ENCODE assay signal across 19 cellular contexts in the genomic region with DNA sequence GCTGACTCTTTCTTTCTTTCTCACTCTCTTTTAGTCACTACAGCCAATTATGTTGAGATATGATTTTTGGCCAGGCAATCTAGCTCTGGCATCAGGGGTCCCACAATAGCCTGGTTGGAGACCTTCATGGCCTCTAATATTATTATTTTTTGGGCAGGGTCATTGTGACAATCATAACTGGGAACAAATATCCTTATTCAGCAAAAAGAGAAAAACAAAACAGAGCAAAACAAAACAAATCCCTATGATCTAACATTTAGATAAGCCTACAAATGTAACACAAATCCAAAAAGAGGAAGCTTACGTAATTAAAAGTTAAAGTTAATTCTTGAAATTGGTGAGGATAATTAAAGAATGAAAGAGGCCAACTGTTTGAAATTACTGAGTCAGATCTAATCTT.
A peak's percentile ranks its signal among the peaks of the same experiment; 100 is the strongest.
DNase-seq lines count a peak whose midpoint lies in the region; ATAC-seq and TF ChIP-seq lines count a peak whose summit lies in the region.
"Had no signal": no experiment of that assay in that cellular context is flagged by ENCODE, and none has a peak within 500 bp of the region (broad histone marks: within the 10 kb centered on the region; RNA-seq: fewer than 3 reads in every experiment).

No MANE protein-coding gene starts in this region.

- no peaks in the 10 kb centered on the region for H3K4me1 Mint-ChIP-seq in neural progenitor cell
- H3K4me1 Mint-ChIP-seq: B cell; CD8-positive, alpha-beta memory T cell had no signal

- no peaks in the 10 kb centered on the region for H3K27me3 Mint-ChIP-seq in neural progenitor cell (ENCODE audit: insufficient read depth, low read depth)
- H3K27me3 Mint-ChIP-seq: B cell; CD4-positive, alpha-beta T cell had no signal

- no peak overlapping the region for H3K4me3 ChIP-seq in IMR-90 (ENCODE audit: insufficient read depth, low read depth, low read length)
- no peak overlapping the region for H3K4me3 ChIP-seq in neural progenitor cell
- H3K4me3 ChIP-seq: BLaER1, GM23248 had no signal

- no CpG with 5 or more reads among the region's 1 CpG for WGBS in IMR-90 (ENCODE audit: extremely low coverage in 2 of 2, insufficient read length in 1 of 2), 2 experiments

- no peak overlapping the region for H2BK5ac ChIP-seq in IMR-90 (ENCODE audit: low read depth, low read length, poor library complexity, severe bottlenecking)

- TF ChIP-seq CTCF in IMR-90 (conservative IDR thresholded peaks at IDR 0.05; ENCODE audit: low read depth, low read length) (no peak), neural progenitor cell (IDR thresholded peaks at IDR 0.05) (no peak)

- TF ChIP-seq RAD21 in IMR-90 (IDR thresholded peaks at IDR 0.05; ENCODE audit: low read length): no peak

- H2BK120ac ChIP-seq in IMR-90 (ENCODE audit: low read depth, low read length): no peak overlapping the region

- dilution Hi-C loops in IMR-90 (cut with HindIII; ENCODE audit: low sequenced_read_pairs, unreplicated experiment): no loop called here

- H4K91ac ChIP-seq in IMR-90 (ENCODE audit: insufficient read depth, low read depth, low read length): no peak overlapping the region

- no peak overlapping the region for H2BK15ac ChIP-seq in IMR-90 (ENCODE audit: low read depth, low read length)

- DNase-seq in IMR-90 (no peak), neural progenitor cell (ENCODE audit: low spot score) (no peak), DMS153 (lab: John Stamatoyannopoulos, UW) (no peak), GM19240 (ENCODE audit: insufficient read length, low spot score) (no peak), NCI-H226 (no peak), T-helper 1 cell (no peak)
- DNase-seq: CD4-positive, alpha-beta T cell; CD8-positive, alpha-beta memory T cell; DMS53; DMS79 treated with DMSO at 0.1 percent for 48 hours; GF-D8; GM23248; H7; HCEC 1CT had no signal

- no peaks in the 10 kb centered on the region for H3K9me1 ChIP-seq in IMR-90 (ENCODE audit: insufficient read depth, low read length)

- ATAC-seq in IMR-90 (ENCODE audit: low read depth): no peak

- H3K36me3 ChIP-seq in IMR-90 (ENCODE audit: control insufficient read depth, insufficient read depth, low read length) (no peaks in the 10 kb centered on the region), neural progenitor cell (no peaks in the 10 kb centered on the region)
- H3K36me3 ChIP-seq: BLaER1 had no signal

- H3F3A ChIP-seq in neural progenitor cell (ENCODE audit: low read depth): no peaks in the 10 kb centered on the region

- H4K20me1 ChIP-seq in IMR-90 (ENCODE audit: insufficient read depth, low read length) (no peaks in the 10 kb centered on the region), neural progenitor cell (ENCODE audit: low read depth) (no peaks in the 10 kb centered on the region)
- H4K20me1 ChIP-seq: BLaER1 had no signal

- in situ Hi-C loops in IMR-90 (cut with MboI; ENCODE audit: low sequenced_read_pairs): no loop called here

- no peaks in the 10 kb centered on the region for H3K9me3 Mint-ChIP-seq in neural progenitor cell
- H3K9me3 Mint-ChIP-seq: CD14-positive monocyte had no signal

- H3K9me3 ChIP-seq in IMR-90 (ENCODE audit: control insufficient read depth, insufficient read depth, low read length) (no peaks in the 10 kb centered on the region), neural progenitor cell (ENCODE audit: low read depth) (no peaks in the 10 kb centered on the region)
- H3K9me3 ChIP-seq: BLaER1 had no signal

- H3K36me3 Mint-ChIP-seq in neural progenitor cell: no peaks in the 10 kb centered on the region
- H3K36me3 Mint-ChIP-seq: CD14-positive monocyte; CD8-positive, alpha-beta memory T cell had no signal

- no peak overlapping the region for H2AK5ac ChIP-seq in IMR-90 (ENCODE audit: low read depth, low read length)

- H3K4ac ChIP-seq in IMR-90 (ENCODE audit: low read depth, low read length): no peak overlapping the region

- no peak overlapping the region for H3K4me3 Mint-ChIP-seq in neural progenitor cell
- H3K4me3 Mint-ChIP-seq: B cell; CD14-positive monocyte; CD4-positive, alpha-beta T cell; CD8-positive, alpha-beta memory T cell had no signal

- no peaks in the 10 kb centered on the region for H3K79me2 ChIP-seq in neural progenitor cell (ENCODE audit: low read depth)

- no peak overlapping the region for H4K5ac ChIP-seq in IMR-90 (ENCODE audit: low read depth, low read length)

- CTCF ChIA-PET in IMR-90 (lab: Yijun Ruan, JAX): no interaction called here

- POLR2A ChIA-PET in IMR-90 (lab: Charles Lee; ENCODE audit: unreplicated experiment): no interaction called here

- H3K9ac ChIP-seq in IMR-90 (ENCODE audit: low read depth, low read length): no peak overlapping the region
- no peak overlapping the region for H3K9ac ChIP-seq in neural progenitor cell
- H3K9ac ChIP-seq: BLaER1, GM23248 had no signal

- no peak overlapping the region for H3K23ac ChIP-seq in IMR-90 (ENCODE audit: low read depth, low read length)

- H3K14ac ChIP-seq in IMR-90 (replicated peaks; ENCODE audit: low read depth, low read length): no peak overlapping the region

- no peak overlapping the region for H2AK9ac ChIP-seq in IMR-90 (replicated peaks; ENCODE audit: low read depth, low read length, poor library complexity)

- no peak overlapping the region for H4K8ac ChIP-seq in IMR-90 (ENCODE audit: low read depth in 2 of 2, low read length in 2 of 2)

- H3K27me3 ChIP-seq in IMR-90 (ENCODE audit: control insufficient read depth, insufficient read depth, low read length): no peaks in the 10 kb centered on the region
- H3K27me3 ChIP-seq in neural progenitor cell: no peaks in the 10 kb centered on the region
- H3K27me3 ChIP-seq: BLaER1 had no signal

- H3K4me1 ChIP-seq in IMR-90 (ENCODE audit: control insufficient read depth, insufficient read depth, low read length) (no peaks in the 10 kb centered on the region), neural progenitor cell (no peaks in the 10 kb centered on the region)

- no peak overlapping the region for H3K18ac ChIP-seq in IMR-90 (ENCODE audit: low read depth, low read length)

- no peak overlapping the region for H2BK20ac ChIP-seq in IMR-90 (ENCODE audit: low read depth, low read length)

- intact Hi-C loops in IMR-90 (cut with micrococcal nuclease): no loop called here

- no peak for TF ChIP-seq POLR2A in IMR-90 (IDR thresholded peaks at IDR 0.05; ENCODE audit: low read depth, low read length)

- no peak overlapping the region for H3K56ac ChIP-seq in IMR-90 (ENCODE audit: extremely low read depth, insufficient read depth, low read length)

- BruUV-seq in IMR-90 (replicated peaks; lab: Mats Ljungman, UMichigan): no TSS peak

- no peaks in the 10 kb centered on the region for H3K79me1 ChIP-seq in IMR-90 (ENCODE audit: low read depth in 1 of 2, low read length in 2 of 2)

- no peak overlapping the region for H3K27ac ChIP-seq in IMR-90 (ENCODE audit: insufficient read depth, low read length)
- peak overlapping the region; percentile 24 for H3K27ac ChIP-seq in angular gyrus (ENCODE audit: low read depth, low read length)
- peak overlapping the region; percentile 4 for H3K27ac ChIP-seq in cingulate gyrus (ENCODE audit: low read depth, low read length)
- no peak overlapping the region for H3K27ac ChIP-seq in neural progenitor cell
- H3K27ac ChIP-seq: BLaER1, GM23248 had no signal

- H3K27ac Mint-ChIP-seq in neural progenitor cell: peak overlapping the region; percentile 4
- H3K27ac Mint-ChIP-seq: B cell; CD14-positive monocyte; CD4-positive, alpha-beta T cell; CD8-positive, alpha-beta memory T cell had no signal

- no peak overlapping the region for H2AFZ ChIP-seq in IMR-90 (replicated peaks; ENCODE audit: low read length, poor library complexity)
- no peak overlapping the region for H2AFZ ChIP-seq in neural progenitor cell (replicated peaks)
- H2AFZ ChIP-seq: GM23248 had no signal

- no peak overlapping the region for H3K4me2 ChIP-seq in IMR-90 (ENCODE audit: low read depth, low read length)
- no peak overlapping the region for H3K4me2 ChIP-seq in neural progenitor cell
- H3K4me2 ChIP-seq: BLaER1 had no signal

TF ChIP-seq in IMR-90, 13 proteins besides CTCF, POLR2A, EP300 and RAD21:
- TF ChIP-seq MAFK (IDR thresholded peaks at IDR 0.05; ENCODE audit: low read depth, low read length) (peak; percentile 82), FOS (IDR thresholded peaks at IDR 0.05; ENCODE audit: low read depth, low read length) (no peak)

Comparison
In these comparisons a context has a peak if more than half of its experiments do, and no peak if none do; other contexts are left out.
1. H3K27ac ChIP-seq: peak in angular gyrus (single experiment) and cingulate gyrus (single experiment); none in IMR-90 (single experiment) and neural progenitor cell (single experiment).